ENCODE assay signal across 8 cellular contexts in genomic region chr16:50547944-50548658, GRCh38. TPM values are rescaled to one million over a fixed set of nuclear protein-coding genes. Genes with fewer than 3 reads are reported as not detected.
DNase-seq lines count a peak whose midpoint lies in the region; ATAC-seq and TF ChIP-seq lines count a peak whose summit lies in the region.

NKD1 (plus strand) TSS chr16:50548396; CDS start chr16:50548554, 158 bp downstream.

- CTCF ChIA-PET in BJ (lab: Yijun Ruan, JAX), result no interaction called here

- DNase-seq in BJ (ENCODE audit: low read depth) (no peak), RPMI8226 (peak; percentile 80), activated gamma-delta T cell treated with Interleukin-2 at 50 U/mL for 16 hours (peak; percentile 67), glutamatergic neuron (peak; percentile 84), omental fat pad (ENCODE audit: low spot score) (peak; percentile 64), testis (peak; percentile 78)

- POLR2A ChIA-PET in BJ (lab: Charles Lee), result no interaction called here

- TF ChIP-seq CTCF in BJ (IDR thresholded peaks at IDR 0.05; ENCODE audit: insufficient read depth, low read depth, low read length) (no peak), glutamatergic neuron (IDR thresholded peaks at IDR 0.05; ENCODE audit: partially characterized antibody, unreplicated experiment) (no peak), omental fat pad (IDR thresholded peaks at IDR 0.05) (no peak), testis (IDR thresholded peaks at IDR 0.05) (no peak)

- H3K27me3 ChIP-seq in BJ (ENCODE audit: control insufficient read depth, insufficient read depth, low read length) (peaks cover 31% of the 10 kb centered on the region), testis (no peaks in the 10 kb centered on the region)

- H3K4me3 ChIP-seq in BJ (ENCODE audit: low read depth, low read length) (peak within 1 kb of the TSS; percentile 56), testis (peak within 1 kb of the TSS; percentile 70 to 71)

- H3K27me3 Mint-ChIP-seq in glutamatergic neuron (ENCODE audit: unreplicated experiment), result peaks cover 6% of the 10 kb centered on the region

- no peak for TF ChIP-seq POLR2A in testis (IDR thresholded peaks at IDR 0.05)

- H3K27ac Mint-ChIP-seq in glutamatergic neuron (ENCODE audit: unreplicated experiment), result no peak within 1 kb of the TSS

- ATAC-seq in GM19351 (IDR thresholded peaks at IDR 0.05; ENCODE audit: unreplicated experiment), result peak; percentile 82
- peak; percentile 72 for ATAC-seq in HG03460 (IDR thresholded peaks at IDR 0.05; ENCODE audit: unreplicated experiment)
- peak; percentile 83 for ATAC-seq in omental fat pad (ENCODE audit: low FRiP score)

- 0% methylated on average over 3 to 67 of the region's 91 CpGs for WGBS in testis, 2 donors

- H3K36me3 ChIP-seq in BJ (ENCODE audit: control insufficient read depth, insufficient read depth, low read length) (no peaks in the 10 kb centered on the region), testis (ENCODE audit: low read depth, missing control alignments) (no peaks in the 10 kb centered on the region)

- intact Hi-C loops in testis (cut with DNase I; ENCODE audit: low total_unique reads), result no loop called here

- no peaks in the 10 kb centered on the region for H3K9me3 ChIP-seq in testis

- H3K4me1 Mint-ChIP-seq in glutamatergic neuron (ENCODE audit: low read depth, unreplicated experiment), result peaks cover 8% of the 10 kb centered on the region

- peaks cover 8% of the 10 kb centered on the region for H3K36me3 Mint-ChIP-seq in glutamatergic neuron (ENCODE audit: unreplicated experiment)

- H3K9me3 Mint-ChIP-seq in glutamatergic neuron (ENCODE audit: unreplicated experiment), result peaks cover 3% of the 10 kb centered on the region

- H3K4me3 Mint-ChIP-seq in glutamatergic neuron (ENCODE audit: unreplicated experiment), result peak within 1 kb of the TSS; percentile 86

- peak within 1 kb of the TSS in 1 of 2 donors; percentile 30 for H3K27ac ChIP-seq in testis

- H3K4me1 ChIP-seq in testis, result peaks cover 4% of the 10 kb centered on the region

RNA-seq across cellular contexts. Expression of gene NKD1, which starts in this region (rescaled TPM):
- polyA plus RNA-seq in BJ (2011; rRNA removed), result 0.05 and 0.11 TPM in 2 replicates
- under 0.01 and 0.05 TPM in 2 replicates for polyA minus RNA-seq in BJ (2011; rRNA and poly(A)+ RNA removed)
- 31.3 TPM for total RNA-seq in glutamatergic neuron (ENCODE audit: unreplicated experiment)
- 10 to 100 TPM in 1 of 4 donors, 1 to 10 TPM in 3; 2.2 to 11.6 (median 3.1) TPM for total RNA-seq in omental fat pad
- 10 to 100 TPM in 1 of 2 donors, 1 to 10 TPM in 1; 8.4 to 14.4 TPM for total RNA-seq in testis
- 5.9 TPM for polyA plus RNA-seq in testis (ENCODE audit: insufficient read depth, low read depth, low replicate concordance)
